ENCODE assay signal across 8 cellular contexts in the genomic region with DNA sequence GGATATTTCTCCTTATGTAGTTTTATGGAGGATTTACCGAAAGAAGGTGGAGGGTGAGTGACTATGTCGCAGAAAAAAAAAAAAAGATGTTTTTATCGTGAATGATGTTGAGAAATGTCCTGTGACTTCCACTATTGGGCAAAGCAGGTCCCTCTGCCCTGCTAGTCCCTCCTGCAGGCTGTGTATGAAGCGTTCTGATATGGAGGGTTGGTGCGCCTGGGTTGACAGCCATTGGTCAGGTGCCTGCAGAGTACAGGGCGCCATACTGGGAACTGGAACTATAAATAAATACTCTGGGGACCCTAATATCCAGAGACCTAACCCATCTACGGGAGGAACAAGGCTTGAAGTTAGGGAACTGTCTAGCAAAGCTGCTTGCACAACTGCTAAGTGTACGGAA. TPM values are rescaled to one million over a fixed set of nuclear protein-coding genes. Genes with fewer than 3 reads are reported as not detected.
A peak's percentile ranks its signal among the peaks of the same experiment; 100 is the strongest.
DNase-seq lines count a peak whose midpoint lies in the region; FAIRE-seq and TF ChIP-seq lines count a peak whose summit lies in the region.
"Had no signal": no experiment of that assay in that cellular context is flagged by ENCODE, and none has a peak within 500 bp of the region (broad histone marks: within the 10 kb centered on the region; RNA-seq: fewer than 3 reads in every experiment).

No MANE protein-coding gene starts in this region.

- FAIRE-seq in GM12892 (lab: Jason Lieb, UNC), result no peak

- no peak overlapping the region for H2AFZ ChIP-seq in SU-DHL-6 (ENCODE audit: low read depth, low read length, severe bottlenecking)

- DNase-seq in HFF-Myc (ENCODE audit: extremely low read depth, low read depth), result no peak
- DNase-seq in esophagus muscularis mucosa (ENCODE audit: extremely low spot score), result no peak
- DNase-seq in spleen, result no peak
- DNase-seq in GM12892 (ENCODE audit: insufficient read length), result no peak
- no peak for DNase-seq in activated CD4-positive, CD25-positive, alpha-beta regulatory T cell treated with anti-CD3 and anti-CD28 coated beads, Interleukin-2, amount 50 U/mL, for 72 hours
- no peak for DNase-seq in foreskin melanocyte
- DNase-seq: MM.1S had no signal

- H3K79me2 ChIP-seq in SU-DHL-6 (ENCODE audit: insufficient read depth, low read length), result no peaks in the 10 kb centered on the region

- 73% methylated on average over 8 of the region's 8 CpGs for WGBS in esophagus muscularis mucosa
- 57 to 69% (median 61%) methylated on average over 8 of the region's 8 CpGs for WGBS in spleen, 5 donors

- TF ChIP-seq POLR2A in esophagus muscularis mucosa (IDR thresholded peaks at IDR 0.05; ENCODE audit: low read depth) (no peak), spleen (IDR thresholded peaks at IDR 0.05) (no peak), GM12892 (IDR thresholded peaks at IDR 0.05; ENCODE audit: low read depth, low read length) (no peak)

- H3K27ac ChIP-seq in SU-DHL-6 (ENCODE audit: low read depth, low read length) (no peak overlapping the region), esophagus muscularis mucosa (replicated peaks in 1 of 4) (peak overlapping the region in 3 of 4 donors; percentile 79 to 92 (median 89)), spleen (peak overlapping the region in 7 of 8 donors; percentile 95 to 100 (median 97))

- intact Hi-C loops in esophagus muscularis mucosa (cut with DNase I) (loop anchor here (5.0 kb wide), 1 partner anchor 71 kb away; a partner anchor contains a TSS), spleen (cut with DNase I; ENCODE audit: low total_unique reads) (no loop called here)

- peak overlapping the region; percentile 62 for H3K4me2 ChIP-seq in SU-DHL-6 (ENCODE audit: low read depth, low read length, poor library complexity, severe bottlenecking)

- H4K20me1 ChIP-seq in SU-DHL-6 (ENCODE audit: low read depth, low read length), result no peaks in the 10 kb centered on the region

- peaks cover 6 to 37% (median 31%) of the 10 kb centered on the region in 4 donors for H3K4me1 ChIP-seq in esophagus muscularis mucosa
- peaks cover 19 to 75% (median 64%) of the 10 kb centered on the region in 6 donors for H3K4me1 ChIP-seq in spleen

- no peaks in the 10 kb centered on the region for H3K36me3 ChIP-seq in SU-DHL-6 (ENCODE audit: low read length)
- H3K36me3 ChIP-seq in esophagus muscularis mucosa, result no peaks in the 10 kb centered on the region
- peaks cover 0 to 15% (median 0%) of the 10 kb centered on the region in 6 donors for H3K36me3 ChIP-seq in spleen

- no peak for TF ChIP-seq EP300 in esophagus muscularis mucosa (IDR thresholded peaks at IDR 0.05)

- H3K27me3 ChIP-seq in SU-DHL-6 (ENCODE audit: low read length) (no peaks in the 10 kb centered on the region), esophagus muscularis mucosa (peaks cover 0 to 25% (median 6%) of the 10 kb centered on the region in 4 donors), spleen (replicated peaks in 1 of 7) (no peaks in the 10 kb centered on the region)

- H3K4me3 ChIP-seq in HFF-Myc (replicated peaks; ENCODE audit: low read depth, low read length) (peak overlapping the region; percentile 75), SU-DHL-6 (ENCODE audit: insufficient read depth, low read length, poor library complexity, severe bottlenecking) (no peak overlapping the region), esophagus muscularis mucosa (peak overlapping the region; percentile 74 to 83 (median 80)), spleen (peak overlapping the region; percentile 74 to 98 (median 84))

- 0 out of 2 replicates have a peak, but pooled peaks cover 3% of the 10 kb centered on the region for H3F3A ChIP-seq in SU-DHL-6 (ENCODE audit: insufficient read depth)

- H3K9ac ChIP-seq in SU-DHL-6 (ENCODE audit: low read length), result no peak overlapping the region

- TF ChIP-seq CTCF in HFF-Myc (IDR thresholded peaks at IDR 0.05; ENCODE audit: low read depth, low read length, missing control alignments) (no peak), SU-DHL-6 (IDR thresholded peaks at IDR 0.05; ENCODE audit: insufficient read depth, low read length, poor library complexity, severe bottlenecking) (no peak), esophagus muscularis mucosa (IDR thresholded peaks at IDR 0.05) (no peak), spleen (IDR thresholded peaks at IDR 0.05 in 8 of 11, conservative IDR thresholded peaks at IDR 0.05 in 3 of 11) (no peak)

- H3K9me2 ChIP-seq in SU-DHL-6 (replicated peaks; ENCODE audit: insufficient read depth, low read length), result no peaks in the 10 kb centered on the region

- H3K9me3 ChIP-seq in SU-DHL-6 (ENCODE audit: insufficient read depth, low read length) (no peaks in the 10 kb centered on the region), esophagus muscularis mucosa (no peaks in the 10 kb centered on the region), spleen (no peaks in the 10 kb centered on the region)

RNA-seq across cellular contexts. Expression of a gene that starts 1.5 kb away (rescaled TPM):
- total RNA-seq in esophagus muscularis mucosa (10 to 100 TPM in 3 of 4 donors, 1 to 10 TPM in 1; 8.7 to 16.2 (median 14.0) TPM), spleen (100 to 1,000 TPM in 1 of 7 donors, 10 to 100 TPM in 6; 38.0 to 100 (median 56.6) TPM)
- 1 to 10 TPM; 2.9 to 8.4 (median 5.0) TPM for polyA plus RNA-seq in spleen
- 1.4 TPM for polyA plus RNA-seq in GM12892 (2012; ENCODE audit: missing spikeins)

RNA-seq across cellular contexts. Expression of a gene that starts 34.9 kb away (rescaled TPM):
- under 1 TPM; 0.32 to 0.50 (median 0.41) TPM for total RNA-seq in esophagus muscularis mucosa
- 1 to 10 TPM in 3 of 7 donors, under 1 TPM in 4; 0.72 to 3.6 (median 0.98) TPM for total RNA-seq in spleen
- polyA plus RNA-seq in spleen, result under 1 TPM; 0.03 to 0.19 (median 0.15) TPM
- polyA plus RNA-seq in GM12892 (2012; ENCODE audit: missing spikeins), result not detected
